Comparison of ENCODE assay signal across 8 cellular contexts in genomic region chr9:112097712-112098688, GRCh38.
DNase-seq lines count a peak whose midpoint lies in the region; ATAC-seq and TF ChIP-seq lines count a peak whose summit lies in the region.

No MANE protein-coding gene starts in this region.

- no peak overlapping the region for H3K27ac ChIP-seq in lower lobe of right lung

- DNase-seq in DMS79 (lab: John Stamatoyannopoulos, UW) (peak; percentile 39), NCI-H524 (lab: John Stamatoyannopoulos, UW) (peak; percentile 27 to 78), dermis blood vessel endothelial cell (peak; percentile 89), lower lobe of right lung (peak; percentile 49)
- peak; percentile 55 for DNase-seq in activated CD4-positive, alpha-beta T cell treated with anti-CD3 and anti-CD28 coated beads, Interleukin-2, amount 50 U/mL, for 1 hour
- peak; percentile 7 to 37 for DNase-seq in stimulated activated CD8-positive, alpha-beta memory T cell treated with anti-CD3 and anti-CD28 coated beads, Interleukin-15, amount 100 ng/mL, for 4 hours (ENCODE audit: low read depth in 2 of 2)

- H3K4me1 ChIP-seq in lower lobe of right lung = no peaks in the 10 kb centered on the region

- no peaks in the 10 kb centered on the region for H3K27me3 ChIP-seq in lower lobe of right lung (ENCODE audit: low read depth)

- peak; percentile 90 for TF ChIP-seq CTCF in lower lobe of right lung (IDR thresholded peaks at IDR 0.05)

- H3K9me3 ChIP-seq in lower lobe of right lung = no peaks in the 10 kb centered on the region

- peaks cover 3% of the 10 kb centered on the region for H3K36me3 ChIP-seq in lower lobe of right lung

- ATAC-seq in HG03342 (IDR thresholded peaks at IDR 0.05; ENCODE audit: unreplicated experiment) (peak; percentile 49), lower lobe of right lung (peak; percentile 87 to 91), GM18873 (IDR thresholded peaks at IDR 0.05; ENCODE audit: low FRiP score, unreplicated experiment) (no peak)

- H3K4me3 ChIP-seq in lower lobe of right lung = no peak overlapping the region

- intact Hi-C loops in lower lobe of right lung (cut with DNase I) = loop anchor here (10.0 kb wide), 1 partner anchor 257 kb away; no protein-coding TSS in a partner anchor

Comparison
In these comparisons a context has a peak if more than half of its experiments do, and no peak if none do; other contexts are left out.
1. DNase-seq: peak in every context shown above with its lines; median percentile 89 in dermis blood vessel endothelial cell; 55 in activated CD4-positive, alpha-beta T cell treated with anti-CD3 and anti-CD28 coated beads, Interleukin-2, amount 50 U/mL, for 1 hour; 52 in NCI-H524; 49 in lower lobe of right lung; 39 in DMS79; 22 in stimulated activated CD8-positive, alpha-beta memory T cell treated with anti-CD3 and anti-CD28 coated beads, Interleukin-15, amount 100 ng/mL, for 4 hours.